In the genomic region with DNA sequence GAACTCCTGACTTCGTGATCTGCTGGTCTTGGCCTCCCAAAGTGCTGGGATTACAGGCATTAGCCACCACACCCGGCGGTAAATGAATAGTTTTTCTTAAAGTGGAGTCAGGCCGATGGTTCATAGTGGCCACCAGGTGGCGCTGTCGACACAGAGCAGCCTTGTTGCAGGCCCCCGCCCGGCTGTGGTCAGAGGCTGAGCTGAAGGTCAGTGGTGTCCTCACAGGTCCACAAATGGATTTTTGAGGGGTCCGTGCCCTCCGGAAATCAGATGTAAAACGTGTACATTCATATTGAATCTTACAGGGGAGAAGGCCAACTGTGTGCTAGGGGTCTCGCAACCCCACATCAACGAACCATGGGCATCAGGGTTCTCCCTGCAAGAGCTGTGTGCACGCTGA, we compare ENCODE assay signal across 10 cellular contexts. TPM values are rescaled to one million over a fixed set of nuclear protein-coding genes. Genes with fewer than 3 reads are reported as not detected.
DNase-seq lines count a peak whose midpoint lies in the region; ATAC-seq and TF ChIP-seq lines count a peak whose summit lies in the region.
"Had no signal": no experiment of that assay in that cellular context is flagged by ENCODE, and none has a peak within 500 bp of the region (broad histone marks: within the 10 kb centered on the region; RNA-seq: fewer than 3 reads in every experiment).

No MANE protein-coding gene starts in this region.

- H3K4me1 Mint-ChIP-seq in HFFc6 (ENCODE audit: low read depth) (no peaks in the 10 kb centered on the region), MCF 10A (ENCODE audit: insufficient read depth, unreplicated experiment) (no peaks in the 10 kb centered on the region), nephron (no peaks in the 10 kb centered on the region)

- H3K79me2 ChIP-seq in DOHH2 (ENCODE audit: control insufficient read depth, low read length): no peaks in the 10 kb centered on the region

- H3K27me3 Mint-ChIP-seq in HFFc6 (ENCODE audit: insufficient read depth): no peaks in the 10 kb centered on the region; the same call in 1 of the 2 replicates
- H3K27me3 Mint-ChIP-seq in MCF 10A (ENCODE audit: insufficient read depth, unreplicated experiment): no peaks in the 10 kb centered on the region
- H3K27me3 Mint-ChIP-seq in nephron (ENCODE audit: low read depth): no peaks in the 10 kb centered on the region

- H3K36me3 ChIP-seq in DOHH2 (ENCODE audit: control insufficient read depth, low read length): no peaks in the 10 kb centered on the region

- DNase-seq in HFFc6 (no peak), MCF 10A (ENCODE audit: unreplicated experiment) (no peak), medulla oblongata (ENCODE audit: extremely low spot score) (no peak), NCI-H345 treated with DMSO at 0.1 percent for 48 hours (lab: John Stamatoyannopoulos, UW; ENCODE audit: unreplicated experiment) (no peak)
- no peak for DNase-seq in stimulated activated CD4-positive, alpha-beta T cell treated with anti-CD3 and anti-CD28 coated beads, Interleukin-15, amount 100 ng/mL, for 24 hours
- DNase-seq: SHP77 treated with DMSO at 0.1 percent for 48 hours had no signal

- no peaks in the 10 kb centered on the region for H3F3A ChIP-seq in DOHH2 (ENCODE audit: control insufficient read depth, insufficient read depth)

- peaks cover 13% of the 10 kb centered on the region for H3K9me3 ChIP-seq in DOHH2 (ENCODE audit: control insufficient read depth, insufficient read depth, low read length)

- H3K27ac Mint-ChIP-seq in HFFc6 (no peak overlapping the region), MCF 10A (ENCODE audit: low read depth, unreplicated experiment) (no peak overlapping the region), nephron (peak overlapping the region in 1 of 3 experiments; percentile 67)

- no peak overlapping the region for H3K4me2 ChIP-seq in DOHH2 (ENCODE audit: low read length)

- TF ChIP-seq CTCF in DOHH2 (IDR thresholded peaks at IDR 0.05; ENCODE audit: low read depth, low read length, poor library complexity, severe bottlenecking): peak; percentile 82
- peak; percentile 94 for TF ChIP-seq CTCF in HFFc6 (IDR thresholded peaks at IDR 0.05)
- TF ChIP-seq CTCF in MCF 10A (IDR thresholded peaks at IDR 0.05; ENCODE audit: unreplicated experiment): peak; percentile 79
- peak; percentile 49 to 58 (median 53) for TF ChIP-seq CTCF in nephron (IDR thresholded peaks at IDR 0.05; ENCODE audit: unreplicated experiment in 3 of 3)

- CTCF ChIA-PET in MCF 10A (lab: Yijun Ruan, JAX): interaction anchor here (0.6 to 2.5 kb wide), 8 partner anchors 11 to 206 kb away, joined by 3 to 9 read pairs (median 4); no protein-coding TSS in a partner anchor

- H3K4me1 ChIP-seq in DOHH2 (ENCODE audit: control insufficient read depth, low read length): no peaks in the 10 kb centered on the region

- H3K9me3 Mint-ChIP-seq in HFFc6 (peaks cover 6% of the 10 kb centered on the region), MCF 10A (ENCODE audit: unreplicated experiment) (no peaks in the 10 kb centered on the region), nephron (no peaks in the 10 kb centered on the region)

- H3K4me3 ChIP-seq in DOHH2 (ENCODE audit: low read length): no peak overlapping the region

- intact Hi-C loops in MCF 10A (cut with micrococcal nuclease): no loop called here

- H3K4me3 Mint-ChIP-seq in HFFc6 (no peak overlapping the region), MCF 10A (ENCODE audit: unreplicated experiment) (no peak overlapping the region), nephron (no peak overlapping the region)

- BruUV-seq in MCF 10A (replicated peaks; lab: Mats Ljungman, UMichigan): no TSS peak

- no peaks in the 10 kb centered on the region for H3K27me3 ChIP-seq in DOHH2 (ENCODE audit: control insufficient read depth, low read length)

- H3K36me3 Mint-ChIP-seq in HFFc6 (ENCODE audit: low read depth): peaks cover 38% of the 10 kb centered on the region
- peaks cover 64% of the 10 kb centered on the region for H3K36me3 Mint-ChIP-seq in MCF 10A (ENCODE audit: insufficient read depth, unreplicated experiment)
- H3K36me3 Mint-ChIP-seq in nephron (ENCODE audit: low read depth): peaks cover 69% of the 10 kb centered on the region

- no peak overlapping the region for H3K27ac ChIP-seq in DOHH2 (ENCODE audit: low read depth, low read length)

- POLR2A ChIA-PET in MCF 10A (lab: Yijun Ruan, JAX): no interaction called here

- no peaks in the 10 kb centered on the region for H3K9me2 ChIP-seq in DOHH2 (replicated peaks; ENCODE audit: control insufficient read depth, low read length)

- ATAC-seq in GM19351 (IDR thresholded peaks at IDR 0.05; ENCODE audit: unreplicated experiment): no peak

- H4K20me1 ChIP-seq in DOHH2 (ENCODE audit: control insufficient read depth, insufficient read depth, low read depth, low read length): no peaks in the 10 kb centered on the region

RNA-seq across cellular contexts. Expression of gene WDR18, which starts 13.4 kb away (rescaled TPM):
- total RNA-seq in HFFc6 (2021; fragmentation: NEBNext Ultra II Directional; extraction: Animal tissue kit (Norgen Biotek cat#: 25700)): 10 to 100 TPM; 47.5 to 55.8 (median 51.3) TPM
- 81.9 and 96.7 TPM in 2 replicates for total RNA-seq in MCF 10A (2022)

RNA-seq across cellular contexts. Expression of gene GRIN3B, which starts 29.5 kb away (rescaled TPM):
- under 1 TPM; 0.34 to 0.66 (median 0.41) TPM for total RNA-seq in HFFc6 (2021; fragmentation: NEBNext Ultra II Directional; extraction: Animal tissue kit (Norgen Biotek cat#: 25700))
- not detected in 2 replicates for total RNA-seq in MCF 10A (2022)

RNA-seq across cellular contexts. Expression of gene ARID3A, which starts 44.9 kb away (rescaled TPM):
- total RNA-seq in HFFc6 (2021; fragmentation: NEBNext Ultra II Directional; extraction: Animal tissue kit (Norgen Biotek cat#: 25700)): 10 to 100 TPM; 35.1 to 44.2 (median 38.4) TPM
- total RNA-seq in MCF 10A (2022): 10.2 and 13.1 TPM in 2 replicates

RNA-seq across cellular contexts. Expression of gene TMEM259, which starts 50.2 kb away (rescaled TPM):
- total RNA-seq in HFFc6 (2021; fragmentation: NEBNext Ultra II Directional; extraction: Animal tissue kit (Norgen Biotek cat#: 25700)): 100 to 1,000 TPM; 127 to 164 (median 149) TPM
- 130 and 146 TPM in 2 replicates for total RNA-seq in MCF 10A (2022)

RNA-seq across cellular contexts. Expression of gene RNU6-2, which starts 50.6 kb away (rescaled TPM):
- not detected for total RNA-seq in HFFc6 (2021; fragmentation: NEBNext Ultra II Directional; extraction: Animal tissue kit (Norgen Biotek cat#: 25700))
- total RNA-seq in MCF 10A (2022): not detected in 2 replicates
- total RNA-seq: mononuclear cell had no signal
